ENCODE assay signal across 1 cellular context in the genomic region with DNA sequence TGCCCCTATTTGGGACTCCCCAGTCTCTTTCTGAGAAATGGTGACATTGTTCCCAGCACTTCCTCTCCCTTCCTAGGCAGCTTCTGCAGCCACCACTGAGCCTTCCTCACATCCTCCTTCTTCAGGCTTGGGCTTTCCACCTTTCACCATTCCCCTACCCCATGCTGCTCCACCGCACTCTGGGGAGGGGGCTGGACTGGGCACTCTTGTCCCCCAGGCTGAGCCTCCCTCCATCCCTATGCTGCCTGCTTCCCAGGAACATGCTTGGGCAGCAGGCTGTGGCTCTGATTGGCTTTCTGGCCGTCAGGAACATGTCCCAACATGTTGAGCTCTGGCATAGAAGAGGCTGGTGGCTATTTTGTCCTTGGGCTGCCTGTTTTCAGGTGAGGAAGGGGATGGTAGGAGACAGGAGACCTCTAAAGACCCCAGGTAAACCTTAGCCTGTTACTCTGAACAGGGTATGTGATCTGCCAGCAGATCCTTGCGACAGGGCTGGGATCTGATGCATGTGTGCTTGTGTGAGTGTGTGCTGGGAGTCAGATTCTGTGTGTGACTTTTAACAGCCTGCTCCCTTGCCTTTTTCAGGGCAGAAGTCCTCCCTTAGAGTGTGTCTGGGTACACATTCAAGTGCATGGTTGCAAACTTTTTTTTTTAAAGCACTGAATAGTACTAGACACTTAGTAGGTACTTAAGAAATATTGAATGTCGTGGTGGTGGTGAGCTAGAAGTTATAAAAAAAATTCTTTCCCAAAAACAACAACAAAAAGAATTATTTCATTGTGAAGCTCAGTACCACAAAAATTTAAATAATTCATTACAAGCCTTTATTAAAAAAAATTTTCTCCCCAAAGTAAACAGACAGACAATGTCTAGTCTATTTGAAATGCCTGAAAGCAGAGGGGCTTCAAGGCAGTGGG.
TF ChIP-seq lines count a peak whose summit lies in the region.

No MANE protein-coding gene starts in this region.

TF ChIP-seq in GM12878, 131 proteins besides CTCF, POLR2A, EP300 and RAD21 (continued from another document):
- TF ChIP-seq ATF2 (IDR thresholded peaks at IDR 0.05; ENCODE audit: low read length) (no peak), RELA (IDR thresholded peaks at IDR 0.05; ENCODE audit: borderline replicate concordance, partially characterized antibody) (no peak), SMC3 (IDR thresholded peaks at IDR 0.05; ENCODE audit: borderline replicate concordance, low read length) (no peak), KLF5 (IDR thresholded peaks at IDR 0.05; ENCODE audit: partially characterized antibody) (no peak), IKZF2 (IDR thresholded peaks at IDR 0.05) (peak; percentile 90 to 93), HDGF (IDR thresholded peaks at IDR 0.05) (peak; percentile 89), SUZ12 (IDR thresholded peaks at IDR 0.05; ENCODE audit: unreplicated experiment) (no peak), MXI1 (IDR thresholded peaks at IDR 0.05; ENCODE audit: low read depth, low read length) (no peak), RUNX3 (IDR thresholded peaks at IDR 0.05; ENCODE audit: low read length) (peak; percentile 19; the same call in 1 of the 2 replicates), IKZF1 (conservative IDR thresholded peaks at IDR 0.05) (peak; percentile 89), FOXK2 (IDR thresholded peaks at IDR 0.05) (no peak), MEF2B (IDR thresholded peaks at IDR 0.05; ENCODE audit: partially characterized antibody, poor library complexity, severe bottlenecking) (no peak)
- TF ChIP-seq, protein P1, sequence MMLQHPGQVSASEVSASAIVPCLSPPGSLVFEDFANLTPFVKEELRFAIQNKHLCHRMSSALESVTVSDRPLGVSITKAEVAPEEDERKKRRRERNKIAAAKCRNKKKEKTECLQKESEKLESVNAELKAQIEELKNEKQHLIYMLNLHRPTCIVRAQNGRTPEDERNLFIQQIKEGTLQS (IDR thresholded peaks at IDR 0.05; ENCODE audit: borderline replicate concordance, extremely low read depth, low read depth, low read length): no peak
- TF ChIP-seq, protein P2, sequence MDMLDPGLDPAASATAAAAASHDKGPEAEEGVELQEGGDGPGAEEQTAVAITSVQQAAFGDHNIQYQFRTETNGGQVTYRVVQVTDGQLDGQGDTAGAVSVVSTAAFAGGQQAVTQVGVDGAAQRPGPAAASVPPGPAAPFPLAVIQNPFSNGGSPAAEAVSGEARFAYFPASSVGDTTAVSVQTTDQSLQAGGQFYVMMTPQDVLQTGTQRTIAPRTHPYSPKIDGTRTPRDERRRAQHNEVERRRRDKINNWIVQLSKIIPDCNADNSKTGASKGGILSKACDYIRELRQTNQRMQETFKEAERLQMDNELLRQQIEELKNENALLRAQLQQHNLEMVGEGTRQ (IDR thresholded peaks at IDR 0.05; ENCODE audit: borderline replicate concordance, low read depth, low read length): no peak
- TF ChIP-seq, protein P3, sequence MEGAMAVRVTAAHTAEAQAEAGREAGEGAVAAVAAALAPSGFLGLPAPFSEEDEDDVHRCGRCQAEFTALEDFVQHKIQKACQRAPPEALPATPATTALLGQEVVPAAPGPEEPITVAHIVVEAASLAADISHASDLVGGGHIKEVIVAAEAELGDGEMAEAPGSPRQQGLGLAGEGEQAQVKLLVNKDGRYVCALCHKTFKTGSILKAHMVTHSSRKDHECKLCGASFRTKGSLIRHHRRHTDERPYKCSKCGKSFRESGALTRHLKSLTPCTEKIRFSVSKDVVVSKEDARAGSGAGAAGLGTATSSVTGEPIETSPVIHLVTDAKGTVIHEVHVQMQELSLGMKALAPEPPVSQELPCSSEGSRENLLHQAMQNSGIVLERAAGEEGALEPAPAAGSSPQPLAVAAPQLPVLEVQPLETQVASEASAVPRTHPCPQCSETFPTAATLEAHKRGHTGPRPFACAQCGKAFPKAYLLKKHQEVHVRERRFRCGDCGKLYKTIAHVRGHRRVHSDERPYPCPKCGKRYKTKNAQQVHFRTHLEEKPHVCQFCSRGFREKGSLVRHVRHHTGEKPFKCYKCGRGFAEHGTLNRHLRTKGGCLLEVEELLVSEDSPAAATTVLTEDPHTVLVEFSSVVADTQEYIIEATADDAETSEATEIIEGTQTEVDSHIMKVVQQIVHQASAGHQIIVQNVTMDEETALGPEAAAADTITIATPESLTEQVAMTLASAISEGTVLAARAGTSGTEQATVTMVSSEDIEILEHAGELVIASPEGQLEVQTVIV (IDR thresholded peaks at IDR 0.05; ENCODE audit: borderline replicate concordance, partially characterized antibody): no peak
